ENCODE assay signal across 16 cellular contexts in the genomic region with DNA sequence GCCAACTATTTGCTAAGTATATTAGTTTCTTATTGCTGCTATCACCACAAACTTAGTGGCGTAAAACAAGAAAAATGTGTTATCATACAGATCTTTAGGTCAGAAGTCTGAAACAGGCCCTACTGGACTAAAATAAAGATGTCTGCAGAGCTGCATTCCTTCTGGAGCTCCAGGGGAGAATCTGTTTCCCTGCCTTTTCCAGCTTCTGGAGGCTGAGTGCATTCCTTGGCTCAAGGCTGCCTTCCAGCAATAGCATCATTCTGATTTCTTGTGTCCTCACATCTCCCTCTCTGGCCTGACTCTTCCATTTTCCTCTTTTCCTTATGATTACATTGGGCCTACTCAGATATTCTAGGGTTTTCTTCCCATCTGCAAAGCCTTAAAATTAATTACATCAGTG. TPM values are rescaled to one million over a fixed set of nuclear protein-coding genes. Genes with fewer than 3 reads are reported as not detected.
DNase-seq lines count a peak whose midpoint lies in the region; ATAC-seq and TF ChIP-seq lines count a peak whose summit lies in the region.
"Had no signal": no experiment of that assay in that cellular context is flagged by ENCODE, and none has a peak within 500 bp of the region (broad histone marks: within the 10 kb centered on the region; RNA-seq: fewer than 3 reads in every experiment).

No MANE protein-coding gene starts in this region.

- WGBS in psoas muscle, 3 donors, result 97 to 100% (median 100%) methylated on average over 1 of the region's 1 CpG

- H3K36me3 ChIP-seq in psoas muscle (ENCODE audit: insufficient read depth in 1 of 2, low read depth in 1 of 2), result no peaks in the 10 kb centered on the region

- ATAC-seq in WTC11 (peak; percentile 45; the same call in 1 of the 2 replicates), psoas muscle (no peak), HG02884 (IDR thresholded peaks at IDR 0.05; ENCODE audit: unreplicated experiment) (no peak), HG03460 (IDR thresholded peaks at IDR 0.05; ENCODE audit: unreplicated experiment) (no peak), HG03378 (IDR thresholded peaks at IDR 0.05; ENCODE audit: unreplicated experiment) (no peak)
- ATAC-seq: activated CD8-positive, alpha-beta memory T cell treated with anti-CD3 and anti-CD28 coated beads, Interleukin-2, amount 10 ng/mL, durations not matched to agents 7 days and 5 days had no signal

- 0 out of 2 replicates have a peak, but pooled peaks cover 2% of the 10 kb centered on the region for H3K36me3 Mint-ChIP-seq in WTC11

- no peaks in the 10 kb centered on the region for H3K27me3 ChIP-seq in psoas muscle (ENCODE audit: insufficient read depth in 3 of 3, low read length in 2 of 3)

- CTCF ChIA-PET in WTC11 (lab: Charles Lee), result interaction anchor here (1.2 kb wide), 2 partner anchors 11 to 114 kb away, joined by 4 to 5 read pairs; no protein-coding TSS in a partner anchor

- peak overlapping the region; percentile 80 for H3K27ac ChIP-seq in psoas muscle

- peaks cover 66% of the 10 kb centered on the region for H3K4me1 Mint-ChIP-seq in WTC11
- H3K4me1 Mint-ChIP-seq: activated CD8-positive, alpha-beta memory T cell treated with anti-CD3 and anti-CD28 coated beads, Interleukin-2, amount 10 ng/mL, durations not matched to agents 7 days and 5 days had no signal

- no peaks in the 10 kb centered on the region for H3K27me3 Mint-ChIP-seq in WTC11 (ENCODE audit: low read depth)
- H3K27me3 Mint-ChIP-seq: activated CD4-positive, alpha-beta T cell treated with anti-CD3 and anti-CD28 coated beads, Interleukin-2, amount 10 ng/mL, durations not matched to agents 24 days and 14 days; activated CD8-positive, alpha-beta memory T cell treated with anti-CD3 and anti-CD28 coated beads, Interleukin-2, amount 10 ng/mL, durations not matched to agents 7 days and 5 days; activated naive CD8-positive, alpha-beta T cell treated with anti-CD3 and anti-CD28 coated beads, Interleukin-2, amount 10 ng/mL, durations not matched to agents 7 days and 5 days; CD4-positive, CD25-positive, alpha-beta regulatory T cell had no signal

- peak; percentile 87 for DNase-seq in EH (ENCODE audit: low read depth)
- no peak for DNase-seq in WTC11 (ENCODE audit: low spot score)
- DNase-seq in fibroblast of mammary gland (ENCODE audit: low read depth), result peak; percentile 35
- DNase-seq in psoas muscle, result no peak
- DNase-seq in NCI-H2196 (lab: John Stamatoyannopoulos, UW; ENCODE audit: unreplicated experiment), result no peak
- DNase-seq: activated CD4-positive, alpha-beta T cell treated with anti-CD3 and anti-CD28 coated beads, Interleukin-2, amount 10 ng/mL, durations not matched to agents 24 days and 14 days; activated CD8-positive, alpha-beta memory T cell treated with anti-CD3 and anti-CD28 coated beads, Interleukin-2, amount 10 ng/mL, durations not matched to agents 7 days and 5 days; activated naive CD8-positive, alpha-beta T cell treated with anti-CD3 and anti-CD28 coated beads, Interleukin-2, amount 10 ng/mL, durations not matched to agents 7 days and 5 days; CD4-positive, CD25-positive, alpha-beta regulatory T cell; dermis blood vessel endothelial cell; NCI-H774; SIG-M5; stimulated activated CD8-positive, alpha-beta memory T cell treated with anti-CD3 and anti-CD28 coated beads, Interleukin-4, amount 100 ng/mL, for 48 hours had no signal

- POLR2A ChIA-PET in WTC11 (lab: Charles Lee), result no interaction called here

- no peaks in the 10 kb centered on the region for H3K9me3 ChIP-seq in psoas muscle

- H3K4me1 ChIP-seq in psoas muscle, result peaks cover 52% of the 10 kb centered on the region

- no peaks in the 10 kb centered on the region for H3K9me3 Mint-ChIP-seq in WTC11
- H3K9me3 Mint-ChIP-seq: activated CD4-positive, alpha-beta T cell treated with anti-CD3 and anti-CD28 coated beads, Interleukin-2, amount 10 ng/mL, durations not matched to agents 24 days and 14 days had no signal

- intact Hi-C loops in psoas muscle (cut with DNase I), result loop anchor here in 1 of 2 donors (5.0 kb wide), 1 partner anchor 37 kb away; no protein-coding TSS in a partner anchor

- no peak overlapping the region for H3K4me3 Mint-ChIP-seq in WTC11
- H3K4me3 Mint-ChIP-seq: activated CD4-positive, alpha-beta T cell treated with anti-CD3 and anti-CD28 coated beads, Interleukin-2, amount 10 ng/mL, durations not matched to agents 24 days and 14 days; activated CD8-positive, alpha-beta memory T cell treated with anti-CD3 and anti-CD28 coated beads, Interleukin-2, amount 10 ng/mL, durations not matched to agents 7 days and 5 days; activated naive CD8-positive, alpha-beta T cell treated with anti-CD3 and anti-CD28 coated beads, Interleukin-2, amount 10 ng/mL, durations not matched to agents 7 days and 5 days; CD4-positive, CD25-positive, alpha-beta regulatory T cell had no signal

- TF ChIP-seq CTCF in WTC11 (IDR thresholded peaks at IDR 0.05) (no peak), fibroblast of mammary gland (conservative IDR thresholded peaks at IDR 0.05; ENCODE audit: control insufficient read depth, insufficient read depth, low read depth, low read length) (no peak), psoas muscle (IDR thresholded peaks at IDR 0.05) (no peak)

- no peak overlapping the region for H3K27ac Mint-ChIP-seq in WTC11
- H3K27ac Mint-ChIP-seq: activated CD4-positive, alpha-beta T cell treated with anti-CD3 and anti-CD28 coated beads, Interleukin-2, amount 10 ng/mL, durations not matched to agents 24 days and 14 days; activated CD8-positive, alpha-beta memory T cell treated with anti-CD3 and anti-CD28 coated beads, Interleukin-2, amount 10 ng/mL, durations not matched to agents 7 days and 5 days; activated naive CD8-positive, alpha-beta T cell treated with anti-CD3 and anti-CD28 coated beads, Interleukin-2, amount 10 ng/mL, durations not matched to agents 7 days and 5 days had no signal

- no peak overlapping the region for H3K4me3 ChIP-seq in fibroblast of mammary gland (ENCODE audit: control insufficient read depth, low read depth, low read length)
- no peak overlapping the region for H3K4me3 ChIP-seq in psoas muscle

TF ChIP-seq in WTC11, 78 proteins besides CTCF, POLR2A, EP300 and RAD21:
- TF ChIP-seq TEAD1 (CRISPR knock-in tag; IDR thresholded peaks at IDR 0.05), result no peak
- no peak for TF ChIP-seq SMAD3 (CRISPR knock-in tag; IDR thresholded peaks at IDR 0.05; ENCODE audit: borderline replicate concordance)
- TF ChIP-seq IRF2 (CRISPR knock-in tag; IDR thresholded peaks at IDR 0.05; ENCODE audit: borderline replicate concordance, low read depth), result no peak
- TF ChIP-seq NFATC4 (CRISPR knock-in tag; IDR thresholded peaks at IDR 0.05), result no peak
- TF ChIP-seq ZBTB21 (CRISPR knock-in tag; IDR thresholded peaks at IDR 0.05; ENCODE audit: borderline replicate concordance), result no peak
- TF ChIP-seq E2F4 (CRISPR knock-in tag; IDR thresholded peaks at IDR 0.05; ENCODE audit: borderline replicate concordance, low read depth), result no peak
- TF ChIP-seq, protein P1, sequence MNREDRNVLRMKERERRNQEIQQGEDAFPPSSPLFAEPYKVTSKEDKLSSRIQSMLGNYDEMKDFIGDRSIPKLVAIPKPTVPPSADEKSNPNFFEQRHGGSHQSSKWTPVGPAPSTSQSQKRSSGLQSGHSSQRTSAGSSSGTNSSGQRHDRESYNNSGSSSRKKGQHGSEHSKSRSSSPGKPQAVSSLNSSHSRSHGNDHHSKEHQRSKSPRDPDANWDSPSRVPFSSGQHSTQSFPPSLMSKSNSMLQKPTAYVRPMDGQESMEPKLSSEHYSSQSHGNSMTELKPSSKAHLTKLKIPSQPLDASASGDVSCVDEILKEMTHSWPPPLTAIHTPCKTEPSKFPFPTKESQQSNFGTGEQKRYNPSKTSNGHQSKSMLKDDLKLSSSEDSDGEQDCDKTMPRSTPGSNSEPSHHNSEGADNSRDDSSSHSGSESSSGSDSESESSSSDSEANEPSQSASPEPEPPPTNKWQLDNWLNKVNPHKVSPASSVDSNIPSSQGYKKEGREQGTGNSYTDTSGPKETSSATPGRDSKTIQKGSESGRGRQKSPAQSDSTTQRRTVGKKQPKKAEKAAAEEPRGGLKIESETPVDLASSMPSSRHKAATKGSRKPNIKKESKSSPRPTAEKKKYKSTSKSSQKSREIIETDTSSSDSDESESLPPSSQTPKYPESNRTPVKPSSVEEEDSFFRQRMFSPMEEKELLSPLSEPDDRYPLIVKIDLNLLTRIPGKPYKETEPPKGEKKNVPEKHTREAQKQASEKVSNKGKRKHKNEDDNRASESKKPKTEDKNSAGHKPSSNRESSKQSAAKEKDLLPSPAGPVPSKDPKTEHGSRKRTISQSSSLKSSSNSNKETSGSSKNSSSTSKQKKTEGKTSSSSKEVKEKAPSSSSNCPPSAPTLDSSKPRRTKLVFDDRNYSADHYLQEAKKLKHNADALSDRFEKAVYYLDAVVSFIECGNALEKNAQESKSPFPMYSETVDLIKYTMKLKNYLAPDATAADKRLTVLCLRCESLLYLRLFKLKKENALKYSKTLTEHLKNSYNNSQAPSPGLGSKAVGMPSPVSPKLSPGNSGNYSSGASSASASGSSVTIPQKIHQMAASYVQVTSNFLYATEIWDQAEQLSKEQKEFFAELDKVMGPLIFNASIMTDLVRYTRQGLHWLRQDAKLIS (CRISPR knock-in tag; IDR thresholded peaks at IDR 0.05; ENCODE audit: borderline replicate concordance), result no peak
- TF ChIP-seq TP53 (CRISPR knock-in tag; IDR thresholded peaks at IDR 0.05), result no peak
- no peak for TF ChIP-seq RORB (CRISPR knock-in tag; IDR thresholded peaks at IDR 0.05)
- TF ChIP-seq FOXP1 (CRISPR knock-in tag; IDR thresholded peaks at IDR 0.05; ENCODE audit: borderline replicate concordance), result no peak

RNA-seq across cellular contexts. Expression of gene MAN2A1, which starts 15.9 kb away (rescaled TPM):
- total RNA-seq in WTC11 (2021), result 82.2 to 86.6 TPM (median 83.5 TPM) in 3 replicates
- total RNA-seq in psoas muscle, result 10 to 100 TPM; 12.8 to 18.3 (median 15.7) TPM
- polyA plus RNA-seq in psoas muscle, result 10 to 100 TPM in 1 of 3 donors, 1 to 10 TPM in 2; 4.2 to 10.3 (median 7.1) TPM

Comparison
In these comparisons a context has a peak if more than half of its experiments do, and no peak if none do; other contexts are left out.
1. DNase-seq: peak in EH (single experiment) and fibroblast of mammary gland (single experiment); none in WTC11 (single experiment), psoas muscle (0 of 2) and NCI-H2196 (single experiment).